ENCODE assay signal across 12 cellular contexts in genomic region chr7:148304456-148304855, GRCh38.
DNase-seq lines count a peak whose midpoint lies in the region; ATAC-seq lines count a peak whose summit lies in the region.
"Had no signal": no experiment of that assay in that cellular context is flagged by ENCODE, and none has a peak within 500 bp of the region (broad histone marks: within the 10 kb centered on the region; RNA-seq: fewer than 3 reads in every experiment).

No MANE protein-coding gene starts in this region.

- H3K27me3 ChIP-seq in SJCRH30 = no peaks in the 10 kb centered on the region
- H3K27me3 ChIP-seq: uterus had no signal

- H3K4me1 ChIP-seq in SJCRH30 = no peaks in the 10 kb centered on the region
- H3K4me1 ChIP-seq: uterus had no signal

- peak; percentile 8 for DNase-seq in NCI-H510A treated with DMSO at 0.1 percent for 48 hours (lab: John Stamatoyannopoulos, UW)
- DNase-seq in NCI-H510A (lab: John Stamatoyannopoulos, UW) = no peak
- peak; percentile 21 for DNase-seq in NCI-H748 treated with DMSO at 0.1 percent for 48 hours (lab: John Stamatoyannopoulos, UW)
- DNase-seq in naive B cell = peak; percentile 51
- no peak for DNase-seq in SJCRH30
- DNase-seq in NOMO-1 treated with DMSO at 0.1 percent for 48 hours (lab: John Stamatoyannopoulos, UW; ENCODE audit: unreplicated experiment) = no peak
- DNase-seq: activated CD4-positive, alpha-beta T cell treated with anti-CD3 and anti-CD28 coated beads, Interleukin-2, amount 10 ng/mL, durations not matched to agents 7 days and 5 days; H9; islet precursor cell; uterus had no signal

- H3K36me3 ChIP-seq in SJCRH30 = no peaks in the 10 kb centered on the region
- H3K36me3 ChIP-seq: uterus had no signal

- peak; percentile 80 for ATAC-seq in HG02852 (IDR thresholded peaks at IDR 0.05; ENCODE audit: unreplicated experiment)
- peak; percentile 69 to 71 for ATAC-seq in naive B cell (ENCODE audit: low read depth in 2 of 2)
- no peak for ATAC-seq in HG03378 (IDR thresholded peaks at IDR 0.05; ENCODE audit: unreplicated experiment)

- H3K27ac Mint-ChIP-seq in naive B cell = peak overlapping the region; percentile 78 to 95 (median 90)
- H3K27ac Mint-ChIP-seq: activated CD4-positive, alpha-beta T cell treated with anti-CD3 and anti-CD28 coated beads, Interleukin-2, amount 10 ng/mL, durations not matched to agents 7 days and 5 days had no signal

- peaks cover 8 to 31% of the 10 kb centered on the region in 2 donors for H3K36me3 Mint-ChIP-seq in naive B cell

- no peak overlapping the region for H3K27ac ChIP-seq in SJCRH30

- no peaks in the 10 kb centered on the region for H3K27me3 Mint-ChIP-seq in naive B cell
- H3K27me3 Mint-ChIP-seq: activated CD4-positive, alpha-beta T cell treated with anti-CD3 and anti-CD28 coated beads, Interleukin-2, amount 10 ng/mL, durations not matched to agents 7 days and 5 days had no signal

- H3K9me3 Mint-ChIP-seq in naive B cell = peaks cover 6 to 63% (median 37%) of the 10 kb centered on the region in 7 donors
- H3K9me3 Mint-ChIP-seq: activated CD4-positive, alpha-beta T cell treated with anti-CD3 and anti-CD28 coated beads, Interleukin-2, amount 10 ng/mL, durations not matched to agents 7 days and 5 days had no signal

- peak overlapping the region; percentile 65 to 92 (median 81) for H3K4me3 Mint-ChIP-seq in naive B cell
- H3K4me3 Mint-ChIP-seq: activated CD4-positive, alpha-beta T cell treated with anti-CD3 and anti-CD28 coated beads, Interleukin-2, amount 10 ng/mL, durations not matched to agents 7 days and 5 days; H9 had no signal

- H3K4me1 Mint-ChIP-seq in naive B cell = peaks cover 37 to 73% (median 68%) of the 10 kb centered on the region in 3 donors

- H3K9me3 ChIP-seq in SJCRH30 (replicated peaks) = no peaks in the 10 kb centered on the region
- H3K9me3 ChIP-seq: uterus had no signal

- H3K4me3 ChIP-seq in SJCRH30 = no peak overlapping the region
- H3K4me3 ChIP-seq: uterus had no signal

Comparison
In these comparisons a context has a peak if more than half of its experiments do, and no peak if none do; other contexts are left out.
1. DNase-seq: peak in NCI-H510A treated with DMSO at 0.1 percent for 48 hours (single experiment), NCI-H748 treated with DMSO at 0.1 percent for 48 hours (single experiment) and naive B cell (single experiment); none in NCI-H510A (single experiment), SJCRH30 (0 of 2) and NOMO-1 treated with DMSO at 0.1 percent for 48 hours (single experiment).